Comparison of ENCODE assay signal across 1 cellular context in genomic region chr17:81928497-81929252, GRCh38.
A peak's percentile ranks its signal among the peaks of the same experiment; 100 is the strongest.
TF ChIP-seq lines count a peak whose summit lies in the region.

No MANE protein-coding gene starts in this region.

TF ChIP-seq in K562, 482 proteins besides CTCF, POLR2A, EP300 and RAD21 (continues in another document):
- TF ChIP-seq SAP30 (IDR thresholded peaks at IDR 0.05; ENCODE audit: borderline replicate concordance, insufficient read depth, low read depth, low read length, poor library complexity, severe bottlenecking): no peak
- TF ChIP-seq, protein P1, sequence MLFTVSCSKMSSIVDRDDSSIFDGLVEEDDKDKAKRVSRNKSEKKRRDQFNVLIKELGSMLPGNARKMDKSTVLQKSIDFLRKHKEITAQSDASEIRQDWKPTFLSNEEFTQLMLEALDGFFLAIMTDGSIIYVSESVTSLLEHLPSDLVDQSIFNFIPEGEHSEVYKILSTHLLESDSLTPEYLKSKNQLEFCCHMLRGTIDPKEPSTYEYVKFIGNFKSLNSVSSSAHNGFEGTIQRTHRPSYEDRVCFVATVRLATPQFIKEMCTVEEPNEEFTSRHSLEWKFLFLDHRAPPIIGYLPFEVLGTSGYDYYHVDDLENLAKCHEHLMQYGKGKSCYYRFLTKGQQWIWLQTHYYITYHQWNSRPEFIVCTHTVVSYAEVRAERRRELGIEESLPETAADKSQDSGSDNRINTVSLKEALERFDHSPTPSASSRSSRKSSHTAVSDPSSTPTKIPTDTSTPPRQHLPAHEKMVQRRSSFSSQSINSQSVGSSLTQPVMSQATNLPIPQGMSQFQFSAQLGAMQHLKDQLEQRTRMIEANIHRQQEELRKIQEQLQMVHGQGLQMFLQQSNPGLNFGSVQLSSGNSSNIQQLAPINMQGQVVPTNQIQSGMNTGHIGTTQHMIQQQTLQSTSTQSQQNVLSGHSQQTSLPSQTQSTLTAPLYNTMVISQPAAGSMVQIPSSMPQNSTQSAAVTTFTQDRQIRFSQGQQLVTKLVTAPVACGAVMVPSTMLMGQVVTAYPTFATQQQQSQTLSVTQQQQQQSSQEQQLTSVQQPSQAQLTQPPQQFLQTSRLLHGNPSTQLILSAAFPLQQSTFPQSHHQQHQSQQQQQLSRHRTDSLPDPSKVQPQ (CRISPR knock-in tag; IDR thresholded peaks at IDR 0.05; ENCODE audit: borderline replicate concordance): no peak
- TF ChIP-seq ELK1 (CRISPR knock-in tag; IDR thresholded peaks at IDR 0.05): no peak
- TF ChIP-seq ZNF79 (CRISPR knock-in tag; IDR thresholded peaks at IDR 0.05; ENCODE audit: low read depth): no peak
- TF ChIP-seq ZKSCAN3 (CRISPR knock-in tag; IDR thresholded peaks at IDR 0.05): no peak
- TF ChIP-seq, protein P2, sequence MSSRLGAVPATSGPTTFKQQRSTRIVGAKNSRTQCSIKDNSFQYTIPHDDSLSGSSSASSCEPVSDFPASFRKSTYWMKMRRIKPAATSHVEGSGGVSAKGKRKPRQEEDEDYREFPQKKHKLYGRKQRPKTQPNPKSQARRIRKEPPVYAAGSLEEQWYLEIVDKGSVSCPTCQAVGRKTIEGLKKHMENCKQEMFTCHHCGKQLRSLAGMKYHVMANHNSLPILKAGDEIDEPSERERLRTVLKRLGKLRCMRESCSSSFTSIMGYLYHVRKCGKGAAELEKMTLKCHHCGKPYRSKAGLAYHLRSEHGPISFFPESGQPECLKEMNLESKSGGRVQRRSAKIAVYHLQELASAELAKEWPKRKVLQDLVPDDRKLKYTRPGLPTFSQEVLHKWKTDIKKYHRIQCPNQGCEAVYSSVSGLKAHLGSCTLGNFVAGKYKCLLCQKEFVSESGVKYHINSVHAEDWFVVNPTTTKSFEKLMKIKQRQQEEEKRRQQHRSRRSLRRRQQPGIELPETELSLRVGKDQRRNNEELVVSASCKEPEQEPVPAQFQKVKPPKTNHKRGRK (tag; IDR thresholded peaks at IDR 0.05): no peak
- TF ChIP-seq HNRNPL (IDR thresholded peaks at IDR 0.05; ENCODE audit: low read depth, low read length): 0 out of 2 replicates have a peak, but pooled peaks have one; percentile 54
- TF ChIP-seq SP1 (CRISPR knock-in tag; IDR thresholded peaks at IDR 0.05): 0 out of 2 replicates have a peak, but pooled peaks have one; percentile 3
- TF ChIP-seq KAT7 (CRISPR knock-in tag; IDR thresholded peaks at IDR 0.05; ENCODE audit: borderline replicate concordance): 0 out of 2 replicates have a peak, but pooled peaks have one; percentile 3
- TF ChIP-seq ZNF143 (CRISPR knock-in tag; IDR thresholded peaks at IDR 0.05): 0 out of 2 replicates have a peak, but pooled peaks have one; percentile 16
- TF ChIP-seq CBFA2T3 (IDR thresholded peaks at IDR 0.05): no peak
- TF ChIP-seq ZNF263 (CRISPR knock-in tag; IDR thresholded peaks at IDR 0.05; ENCODE audit: borderline replicate concordance): no peak
- no peak for TF ChIP-seq THRB (CRISPR knock-in tag; conservative IDR thresholded peaks at IDR 0.05)
- TF ChIP-seq SUPT5H (IDR thresholded peaks at IDR 0.05): no peak
- 0 out of 2 replicates have a peak, but pooled peaks have one; percentile 27 for TF ChIP-seq ZNF124 (CRISPR knock-in tag; IDR thresholded peaks at IDR 0.05)
- peak; percentile 18 for TF ChIP-seq RBBP5 (IDR thresholded peaks at IDR 0.05; ENCODE audit: borderline replicate concordance, insufficient read depth, low read length, poor library complexity, severe bottlenecking)
- no peak for TF ChIP-seq ZNF785 (CRISPR knock-in tag; IDR thresholded peaks at IDR 0.05)
- TF ChIP-seq MYBL2 (IDR thresholded peaks at IDR 0.05; ENCODE audit: low read depth): no peak
- no peak for TF ChIP-seq MYBL2 (CRISPR knock-in tag; IDR thresholded peaks at IDR 0.05; ENCODE audit: borderline replicate concordance)
- TF ChIP-seq, protein P3, sequence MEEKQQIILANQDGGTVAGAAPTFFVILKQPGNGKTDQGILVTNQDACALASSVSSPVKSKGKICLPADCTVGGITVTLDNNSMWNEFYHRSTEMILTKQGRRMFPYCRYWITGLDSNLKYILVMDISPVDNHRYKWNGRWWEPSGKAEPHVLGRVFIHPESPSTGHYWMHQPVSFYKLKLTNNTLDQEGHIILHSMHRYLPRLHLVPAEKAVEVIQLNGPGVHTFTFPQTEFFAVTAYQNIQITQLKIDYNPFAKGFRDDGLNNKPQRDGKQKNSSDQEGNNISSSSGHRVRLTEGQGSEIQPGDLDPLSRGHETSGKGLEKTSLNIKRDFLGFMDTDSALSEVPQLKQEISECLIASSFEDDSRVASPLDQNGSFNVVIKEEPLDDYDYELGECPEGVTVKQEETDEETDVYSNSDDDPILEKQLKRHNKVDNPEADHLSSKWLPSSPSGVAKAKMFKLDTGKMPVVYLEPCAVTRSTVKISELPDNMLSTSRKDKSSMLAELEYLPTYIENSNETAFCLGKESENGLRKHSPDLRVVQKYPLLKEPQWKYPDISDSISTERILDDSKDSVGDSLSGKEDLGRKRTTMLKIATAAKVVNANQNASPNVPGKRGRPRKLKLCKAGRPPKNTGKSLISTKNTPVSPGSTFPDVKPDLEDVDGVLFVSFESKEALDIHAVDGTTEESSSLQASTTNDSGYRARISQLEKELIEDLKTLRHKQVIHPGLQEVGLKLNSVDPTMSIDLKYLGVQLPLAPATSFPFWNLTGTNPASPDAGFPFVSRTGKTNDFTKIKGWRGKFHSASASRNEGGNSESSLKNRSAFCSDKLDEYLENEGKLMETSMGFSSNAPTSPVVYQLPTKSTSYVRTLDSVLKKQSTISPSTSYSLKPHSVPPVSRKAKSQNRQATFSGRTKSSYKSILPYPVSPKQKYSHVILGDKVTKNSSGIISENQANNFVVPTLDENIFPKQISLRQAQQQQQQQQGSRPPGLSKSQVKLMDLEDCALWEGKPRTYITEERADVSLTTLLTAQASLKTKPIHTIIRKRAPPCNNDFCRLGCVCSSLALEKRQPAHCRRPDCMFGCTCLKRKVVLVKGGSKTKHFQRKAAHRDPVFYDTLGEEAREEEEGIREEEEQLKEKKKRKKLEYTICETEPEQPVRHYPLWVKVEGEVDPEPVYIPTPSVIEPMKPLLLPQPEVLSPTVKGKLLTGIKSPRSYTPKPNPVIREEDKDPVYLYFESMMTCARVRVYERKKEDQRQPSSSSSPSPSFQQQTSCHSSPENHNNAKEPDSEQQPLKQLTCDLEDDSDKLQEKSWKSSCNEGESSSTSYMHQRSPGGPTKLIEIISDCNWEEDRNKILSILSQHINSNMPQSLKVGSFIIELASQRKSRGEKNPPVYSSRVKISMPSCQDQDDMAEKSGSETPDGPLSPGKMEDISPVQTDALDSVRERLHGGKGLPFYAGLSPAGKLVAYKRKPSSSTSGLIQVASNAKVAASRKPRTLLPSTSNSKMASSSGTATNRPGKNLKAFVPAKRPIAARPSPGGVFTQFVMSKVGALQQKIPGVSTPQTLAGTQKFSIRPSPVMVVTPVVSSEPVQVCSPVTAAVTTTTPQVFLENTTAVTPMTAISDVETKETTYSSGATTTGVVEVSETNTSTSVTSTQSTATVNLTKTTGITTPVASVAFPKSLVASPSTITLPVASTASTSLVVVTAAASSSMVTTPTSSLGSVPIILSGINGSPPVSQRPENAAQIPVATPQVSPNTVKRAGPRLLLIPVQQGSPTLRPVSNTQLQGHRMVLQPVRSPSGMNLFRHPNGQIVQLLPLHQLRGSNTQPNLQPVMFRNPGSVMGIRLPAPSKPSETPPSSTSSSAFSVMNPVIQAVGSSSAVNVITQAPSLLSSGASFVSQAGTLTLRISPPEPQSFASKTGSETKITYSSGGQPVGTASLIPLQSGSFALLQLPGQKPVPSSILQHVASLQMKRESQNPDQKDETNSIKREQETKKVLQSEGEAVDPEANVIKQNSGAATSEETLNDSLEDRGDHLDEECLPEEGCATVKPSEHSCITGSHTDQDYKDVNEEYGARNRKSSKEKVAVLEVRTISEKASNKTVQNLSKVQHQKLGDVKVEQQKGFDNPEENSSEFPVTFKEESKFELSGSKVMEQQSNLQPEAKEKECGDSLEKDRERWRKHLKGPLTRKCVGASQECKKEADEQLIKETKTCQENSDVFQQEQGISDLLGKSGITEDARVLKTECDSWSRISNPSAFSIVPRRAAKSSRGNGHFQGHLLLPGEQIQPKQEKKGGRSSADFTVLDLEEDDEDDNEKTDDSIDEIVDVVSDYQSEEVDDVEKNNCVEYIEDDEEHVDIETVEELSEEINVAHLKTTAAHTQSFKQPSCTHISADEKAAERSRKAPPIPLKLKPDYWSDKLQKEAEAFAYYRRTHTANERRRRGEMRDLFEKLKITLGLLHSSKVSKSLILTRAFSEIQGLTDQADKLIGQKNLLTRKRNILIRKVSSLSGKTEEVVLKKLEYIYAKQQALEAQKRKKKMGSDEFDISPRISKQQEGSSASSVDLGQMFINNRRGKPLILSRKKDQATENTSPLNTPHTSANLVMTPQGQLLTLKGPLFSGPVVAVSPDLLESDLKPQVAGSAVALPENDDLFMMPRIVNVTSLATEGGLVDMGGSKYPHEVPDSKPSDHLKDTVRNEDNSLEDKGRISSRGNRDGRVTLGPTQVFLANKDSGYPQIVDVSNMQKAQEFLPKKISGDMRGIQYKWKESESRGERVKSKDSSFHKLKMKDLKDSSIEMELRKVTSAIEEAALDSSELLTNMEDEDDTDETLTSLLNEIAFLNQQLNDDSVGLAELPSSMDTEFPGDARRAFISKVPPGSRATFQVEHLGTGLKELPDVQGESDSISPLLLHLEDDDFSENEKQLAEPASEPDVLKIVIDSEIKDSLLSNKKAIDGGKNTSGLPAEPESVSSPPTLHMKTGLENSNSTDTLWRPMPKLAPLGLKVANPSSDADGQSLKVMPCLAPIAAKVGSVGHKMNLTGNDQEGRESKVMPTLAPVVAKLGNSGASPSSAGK (IDR thresholded peaks at IDR 0.05): peak; percentile 53; the same call in 1 of the 2 replicates
- TF ChIP-seq XRCC5 (IDR thresholded peaks at IDR 0.05; ENCODE audit: low read depth, low read length): 0 out of 2 replicates have a peak, but pooled peaks have one; percentile 3
- TF ChIP-seq SIN3A (IDR thresholded peaks at IDR 0.05; ENCODE audit: borderline replicate concordance in 2 of 2, control insufficient read depth in 1 of 2, low read depth in 2 of 2, low read length in 2 of 2): 0 out of 4 replicates have a peak, but pooled peaks of 1 of the 2 experiments have one; percentile 2
- TF ChIP-seq SMARCA5 (IDR thresholded peaks at IDR 0.05): 0 out of 2 replicates have a peak, but pooled peaks have one; percentile 38
- TF ChIP-seq, protein P4, sequence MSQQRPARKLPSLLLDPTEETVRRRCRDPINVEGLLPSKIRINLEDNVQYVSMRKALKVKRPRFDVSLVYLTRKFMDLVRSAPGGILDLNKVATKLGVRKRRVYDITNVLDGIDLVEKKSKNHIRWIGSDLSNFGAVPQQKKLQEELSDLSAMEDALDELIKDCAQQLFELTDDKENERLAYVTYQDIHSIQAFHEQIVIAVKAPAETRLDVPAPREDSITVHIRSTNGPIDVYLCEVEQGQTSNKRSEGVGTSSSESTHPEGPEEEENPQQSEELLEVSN (IDR thresholded peaks at IDR 0.05; ENCODE audit: borderline replicate concordance in 1 of 2, extremely low read depth in 1 of 2, insufficient read depth in 1 of 2, insufficient read length in 1 of 2, low read depth in 1 of 2, low read length in 1 of 2, poor library complexity in 1 of 2, severe bottlenecking in 1 of 2): peak in 1 of 2 experiments; percentile 7
- TF ChIP-seq NKRF (IDR thresholded peaks at IDR 0.05; ENCODE audit: borderline replicate concordance): peak; percentile 2; the same call in 1 of the 2 replicates
- no peak for TF ChIP-seq CREB5 (CRISPR knock-in tag; IDR thresholded peaks at IDR 0.05)
- TF ChIP-seq GTF2E2 (tag; IDR thresholded peaks at IDR 0.05): no peak
- peak; percentile 3; the same call in 1 of the 2 replicates for TF ChIP-seq EP400 (IDR thresholded peaks at IDR 0.05)
